ENCODE assay signal across 2 cellular contexts in the genomic region with DNA sequence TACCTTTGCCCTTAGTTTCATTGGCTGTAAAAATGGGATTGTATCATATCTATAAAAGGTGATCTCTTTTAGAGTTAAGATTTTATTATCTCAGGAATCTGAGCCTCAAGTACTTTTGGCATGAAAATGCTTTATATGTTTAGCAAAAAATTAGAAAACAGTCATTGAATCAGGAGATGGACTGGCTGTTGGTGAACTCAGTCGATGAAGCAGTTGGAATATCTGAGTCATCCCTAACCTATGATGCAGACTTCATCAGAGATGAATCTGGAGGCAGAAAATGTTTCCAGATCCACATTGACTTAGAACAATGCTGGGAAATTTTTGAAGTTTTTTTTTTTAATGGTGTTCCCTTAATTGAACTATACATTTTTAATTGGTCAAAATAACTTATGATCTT.
TF ChIP-seq lines count a peak whose summit lies in the region.

No MANE protein-coding gene starts in this region.

TF ChIP-seq in endothelial cell of umbilical vein, 7 proteins besides CTCF, POLR2A, EP300 and RAD21:
- peak; percentile 62 for TF ChIP-seq FOS (IDR thresholded peaks at IDR 0.05; ENCODE audit: borderline replicate concordance, insufficient read depth, low read length)
- no peak for TF ChIP-seq GATA2 (IDR thresholded peaks at IDR 0.05; ENCODE audit: insufficient read depth, insufficient read length, low read depth, low read length)
- peak; percentile 66 for TF ChIP-seq JUN (IDR thresholded peaks at IDR 0.05; ENCODE audit: borderline replicate concordance, insufficient read depth, insufficient read length, low read depth)

TF ChIP-seq in HepG2, 621 proteins besides CTCF, POLR2A, EP300 and RAD21:
- no peak for TF ChIP-seq GZF1 (CRISPR knock-in tag; IDR thresholded peaks at IDR 0.05)
- no peak for TF ChIP-seq ELF1 (CRISPR knock-in tag; IDR thresholded peaks at IDR 0.05)
- TF ChIP-seq ZNF264 (CRISPR knock-in tag; IDR thresholded peaks at IDR 0.05) = no peak
- TF ChIP-seq ZNF605 (CRISPR knock-in tag; IDR thresholded peaks at IDR 0.05) = no peak
- no peak for TF ChIP-seq TFAP4 (IDR thresholded peaks at IDR 0.05; ENCODE audit: borderline replicate concordance, low read depth)
- TF ChIP-seq, protein P1, sequence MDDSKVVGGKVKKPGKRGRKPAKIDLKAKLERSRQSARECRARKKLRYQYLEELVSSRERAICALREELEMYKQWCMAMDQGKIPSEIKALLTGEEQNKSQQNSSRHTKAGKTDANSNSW (CRISPR knock-in tag; IDR thresholded peaks at IDR 0.05; ENCODE audit: borderline replicate concordance) = no peak
- TF ChIP-seq YEATS2 (CRISPR knock-in tag; IDR thresholded peaks at IDR 0.05; ENCODE audit: borderline replicate concordance) = no peak
- TF ChIP-seq, protein P2, sequence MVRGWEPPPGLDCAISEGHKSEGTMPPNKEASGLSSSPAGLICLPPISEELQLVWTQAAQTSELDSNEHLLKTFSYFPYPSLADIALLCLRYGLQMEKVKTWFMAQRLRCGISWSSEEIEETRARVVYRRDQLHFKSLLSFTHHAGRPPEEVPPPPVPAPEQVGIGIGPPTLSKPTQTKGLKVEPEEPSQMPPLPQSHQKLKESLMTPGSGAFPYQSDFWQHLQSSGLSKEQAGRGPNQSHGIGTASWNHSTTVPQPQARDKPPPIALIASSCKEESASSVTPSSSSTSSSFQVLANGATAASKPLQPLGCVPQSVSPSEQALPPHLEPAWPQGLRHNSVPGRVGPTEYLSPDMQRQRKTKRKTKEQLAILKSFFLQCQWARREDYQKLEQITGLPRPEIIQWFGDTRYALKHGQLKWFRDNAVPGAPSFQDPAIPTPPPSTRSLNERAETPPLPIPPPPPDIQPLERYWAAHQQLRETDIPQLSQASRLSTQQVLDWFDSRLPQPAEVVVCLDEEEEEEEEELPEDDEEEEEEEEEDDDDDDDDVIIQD (CRISPR knock-in tag; IDR thresholded peaks at IDR 0.05; ENCODE audit: low read depth) = no peak
- no peak for TF ChIP-seq UBTF (CRISPR knock-in tag; IDR thresholded peaks at IDR 0.05)
- TF ChIP-seq, protein P3, sequence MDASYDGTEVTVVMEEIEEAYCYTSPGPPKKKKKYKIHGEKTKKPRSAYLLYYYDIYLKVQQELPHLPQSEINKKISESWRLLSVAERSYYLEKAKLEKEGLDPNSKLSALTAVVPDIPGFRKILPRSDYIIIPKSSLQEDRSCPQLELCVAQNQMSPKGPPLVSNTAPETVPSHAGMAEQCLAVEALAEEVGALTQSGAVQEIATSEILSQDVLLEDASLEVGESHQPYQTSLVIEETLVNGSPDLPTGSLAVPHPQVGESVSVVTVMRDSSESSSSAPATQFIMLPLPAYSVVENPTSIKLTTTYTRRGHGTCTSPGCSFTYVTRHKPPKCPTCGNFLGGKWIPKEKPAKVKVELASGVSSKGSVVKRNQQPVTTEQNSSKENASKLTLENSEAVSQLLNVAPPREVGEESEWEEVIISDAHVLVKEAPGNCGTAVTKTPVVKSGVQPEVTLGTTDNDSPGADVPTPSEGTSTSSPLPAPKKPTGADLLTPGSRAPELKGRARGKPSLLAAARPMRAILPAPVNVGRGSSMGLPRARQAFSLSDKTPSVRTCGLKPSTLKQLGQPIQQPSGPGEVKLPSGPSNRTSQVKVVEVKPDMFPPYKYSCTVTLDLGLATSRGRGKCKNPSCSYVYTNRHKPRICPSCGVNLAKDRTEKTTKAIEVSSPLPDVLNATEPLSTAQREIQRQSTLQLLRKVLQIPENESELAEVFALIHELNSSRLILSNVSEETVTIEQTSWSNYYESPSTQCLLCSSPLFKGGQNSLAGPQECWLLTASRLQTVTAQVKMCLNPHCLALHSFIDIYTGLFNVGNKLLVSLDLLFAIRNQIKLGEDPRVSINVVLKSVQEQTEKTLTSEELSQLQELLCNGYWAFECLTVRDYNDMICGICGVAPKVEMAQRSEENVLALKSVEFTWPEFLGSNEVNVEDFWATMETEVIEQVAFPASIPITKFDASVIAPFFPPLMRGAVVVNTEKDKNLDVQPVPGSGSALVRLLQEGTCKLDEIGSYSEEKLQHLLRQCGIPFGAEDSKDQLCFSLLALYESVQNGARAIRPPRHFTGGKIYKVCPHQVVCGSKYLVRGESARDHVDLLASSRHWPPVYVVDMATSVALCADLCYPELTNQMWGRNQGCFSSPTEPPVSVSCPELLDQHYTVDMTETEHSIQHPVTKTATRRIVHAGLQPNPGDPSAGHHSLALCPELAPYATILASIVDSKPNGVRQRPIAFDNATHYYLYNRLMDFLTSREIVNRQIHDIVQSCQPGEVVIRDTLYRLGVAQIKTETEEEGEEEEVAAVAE (CRISPR knock-in tag; IDR thresholded peaks at IDR 0.05; ENCODE audit: borderline replicate concordance) = no peak
- TF ChIP-seq NR1H2 (CRISPR knock-in tag; IDR thresholded peaks at IDR 0.05; ENCODE audit: borderline replicate concordance, low read depth) = no peak
